8 cellular contexts compared by ENCODE assay signal in genomic region chr9:136545966-136546696, GRCh38. TPM values are rescaled to one million over a fixed set of nuclear protein-coding genes. Genes with fewer than 3 reads are reported as not detected.
DNase-seq lines count a peak whose midpoint lies in the region; ATAC-seq and TF ChIP-seq lines count a peak whose summit lies in the region.

Gene NOTCH1, minus strand, starts transcription at chr9:136546048. Its CDS starts 262 bp downstream, at chr9:136545786.

- no peaks in the 10 kb centered on the region for H3K9me3 ChIP-seq in left lung

- H3K4me1 Mint-ChIP-seq in activated CD4-positive, alpha-beta T cell treated with anti-CD3 and anti-CD28 coated beads, Interleukin-2, amount 10 ng/mL, durations not matched to agents 24 days and 14 days, result peaks cover 13% of the 10 kb centered on the region

- DNase-seq in NCI-H82 (lab: John Stamatoyannopoulos, UW) (peak; percentile 72), NCI-H82 treated with DMSO at 0.1 percent for 48 hours (lab: John Stamatoyannopoulos, UW; ENCODE audit: unreplicated experiment) (no peak), NCI-H2171 treated with DMSO at 0.1 percent for 48 hours (lab: John Stamatoyannopoulos, UW) (peak; percentile 77), dedifferentiated amniotic fluid mesenchymal stem cell (ENCODE audit: extremely low spot score) (peak; percentile 81), left lung (peak; percentile 95 to 99)
- peak; percentile 96 for DNase-seq in activated CD4-positive, alpha-beta T cell treated with anti-CD3 and anti-CD28 coated beads, Interleukin-2, amount 10 ng/mL, durations not matched to agents 24 days and 14 days
- peak; percentile 83 to 84 for DNase-seq in stimulated activated CD4-positive, alpha-beta T cell treated with anti-CD3 and anti-CD28 coated beads, Interleukin-2, amount 100 ng/mL, for 48 hours

- peak within 1 kb of the TSS; percentile 95 for H3K4me3 Mint-ChIP-seq in activated CD4-positive, alpha-beta T cell treated with anti-CD3 and anti-CD28 coated beads, Interleukin-2, amount 10 ng/mL, durations not matched to agents 24 days and 14 days

- H3K27me3 Mint-ChIP-seq in activated CD4-positive, alpha-beta T cell treated with anti-CD3 and anti-CD28 coated beads, Interleukin-2, amount 10 ng/mL, durations not matched to agents 24 days and 14 days, result no peaks in the 10 kb centered on the region

- no peaks in the 10 kb centered on the region for H3K9me3 Mint-ChIP-seq in activated CD4-positive, alpha-beta T cell treated with anti-CD3 and anti-CD28 coated beads, Interleukin-2, amount 10 ng/mL, durations not matched to agents 24 days and 14 days

- peaks cover 35 to 73% of the 10 kb centered on the region in 2 donors for H3K4me1 ChIP-seq in left lung

- no peak for TF ChIP-seq CTCF in left lung (IDR thresholded peaks at IDR 0.05)

- intact Hi-C loops in activated CD4-positive, alpha-beta T cell treated with anti-CD3 and anti-CD28 coated beads, Interleukin-2, amount 10 ng/mL, durations not matched to agents 24 days and 14 days (cut with micrococcal nuclease), result loop anchor here (2.0 to 10.0 kb wide), 3 partner anchors 89 to 337 kb away; partner anchors contain the start of genes ENTR1 and PMPCA
- intact Hi-C loops in left lung (cut with DNase I), result loop anchor here in 1 of 2 donors (10.0 kb wide), 1 partner anchor 69 kb away; no protein-coding TSS in a partner anchor

- H3K4me3 ChIP-seq in left lung, result peak within 1 kb of the TSS; percentile 78 to 96

- peaks cover 0 to 30% of the 10 kb centered on the region in 2 donors for H3K36me3 ChIP-seq in left lung

- H3K27me3 ChIP-seq in left lung, result no peaks in the 10 kb centered on the region

- peak within 1 kb of the TSS; percentile 94 for H3K27ac Mint-ChIP-seq in activated CD4-positive, alpha-beta T cell treated with anti-CD3 and anti-CD28 coated beads, Interleukin-2, amount 10 ng/mL, durations not matched to agents 24 days and 14 days

- H3K27ac ChIP-seq in left lung, result peak within 1 kb of the TSS; percentile 98 to 99

- ATAC-seq in HG02884 (IDR thresholded peaks at IDR 0.05; ENCODE audit: unreplicated experiment) (peak; percentile 58), left lung (peak; percentile 86)

- peaks cover 20% of the 10 kb centered on the region for H3K36me3 Mint-ChIP-seq in activated CD4-positive, alpha-beta T cell treated with anti-CD3 and anti-CD28 coated beads, Interleukin-2, amount 10 ng/mL, durations not matched to agents 24 days and 14 days (ENCODE audit: low read depth)

RNA-seq across cellular contexts. Expression of gene NOTCH1, which starts in this region (rescaled TPM):
- 108 and 113 TPM in 2 replicates for total RNA-seq in activated CD4-positive, alpha-beta T cell treated with anti-CD3 and anti-CD28 coated beads, Interleukin-2, amount 10 ng/mL, durations not matched to agents 24 days and 14 days
- 100 to 1,000 TPM in 1 of 2 donors, 10 to 100 TPM in 1; 65.1 to 102 TPM for total RNA-seq in left lung
